In the genomic region with DNA sequence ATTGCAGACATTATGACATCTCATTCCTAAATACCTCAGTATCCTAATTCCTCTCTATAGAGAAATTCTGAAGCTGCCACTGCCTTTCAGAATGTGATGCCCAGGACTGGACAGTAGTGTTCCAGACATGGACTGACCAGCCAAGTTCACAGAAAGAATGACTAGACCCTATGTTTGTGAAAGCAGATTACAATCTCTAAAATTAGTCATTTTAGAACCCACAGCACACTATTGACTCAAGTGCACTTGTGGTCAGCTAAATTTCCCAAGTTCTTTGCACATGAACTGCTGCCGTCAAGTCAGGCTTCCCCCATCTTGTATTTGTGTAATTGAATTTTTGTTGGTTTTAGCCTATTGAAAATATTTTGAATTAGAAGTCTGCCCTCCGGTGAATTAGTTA, we compare ENCODE assay signal across 16 cellular contexts.
A peak's percentile ranks its signal among the peaks of the same experiment; 100 is the strongest.
DNase-seq lines count a peak whose midpoint lies in the region; ATAC-seq and TF ChIP-seq lines count a peak whose summit lies in the region.
"Had no signal": no experiment of that assay in that cellular context is flagged by ENCODE, and none has a peak within 500 bp of the region (broad histone marks: within the 10 kb centered on the region; RNA-seq: fewer than 3 reads in every experiment).

No MANE protein-coding gene starts in this region.

- peak; percentile 34 for DNase-seq in AG08396 (ENCODE audit: low spot score)
- DNase-seq in HCEC 1CT = peak; percentile 88
- DNase-seq in amniotic epithelial cell (ENCODE audit: low read depth) = peak; percentile 90
- DNase-seq in foreskin fibroblast = peak; percentile 69 to 76
- no peak for DNase-seq in NCI-H345 (lab: John Stamatoyannopoulos, UW)
- DNase-seq in HPDE6-E6E7 (ENCODE audit: extremely low spot score) = no peak
- DNase-seq in NCI-H2196 (lab: John Stamatoyannopoulos, UW; ENCODE audit: unreplicated experiment) = no peak
- DNase-seq: activated T-cell treated with anti-CD3 and anti-CD28 coated beads, Interleukin-2, amount 50 U/mL, for 24 hours; left cardiac atrium; naive B cell; NCI-H1048; stimulated activated CD4-positive, alpha-beta T cell treated with anti-CD3 and anti-CD28 coated beads, Interleukin-2, amount 100 ng/mL, for 48 hours had no signal

- no peak for TF ChIP-seq CTCF in foreskin fibroblast (IDR thresholded peaks at IDR 0.05; ENCODE audit: low read depth, low read length)

- no peak for ATAC-seq in esophagus mucosa
- ATAC-seq: HCT116, left cardiac atrium had no signal

- no peak overlapping the region for H3K4me3 ChIP-seq in foreskin fibroblast (ENCODE audit: low read depth in 1 of 2, low read length in 2 of 2)
- H3K4me3 ChIP-seq: BLaER1 treated with 17β-estradiol and CSF1 and Interleukin-3, amounts not matched to agents 10 nM and 100 nM; vagina had no signal

Comparison
In these comparisons a context has a peak if more than half of its experiments do, and no peak if none do; other contexts are left out.
1. DNase-seq: peak in AG08396 (single experiment), HCEC 1CT (single experiment), amniotic epithelial cell (single experiment) and foreskin fibroblast (2 of 2); none in NCI-H345 (single experiment), HPDE6-E6E7 (single experiment) and NCI-H2196 (single experiment).